Comparison of ENCODE assay signal across 8 cellular contexts in genomic region chr3:69120879-69121464, GRCh38. TPM values are rescaled to one million over a fixed set of nuclear protein-coding genes. Genes with fewer than 3 reads are reported as not detected.
DNase-seq lines count a peak whose midpoint lies in the region; ATAC-seq and TF ChIP-seq lines count a peak whose summit lies in the region.

No MANE protein-coding gene starts in this region.

- peak; percentile 11 for DNase-seq in GM19238 (ENCODE audit: insufficient read length, low spot score)
- DNase-seq in NT2/D1 (ENCODE audit: low read depth, low spot score): peak; percentile 89
- peak; percentile 83 for DNase-seq in activated CD8-positive, alpha-beta memory T cell treated with anti-CD3 and anti-CD28 coated beads, Interleukin-2, amount 50 U/mL, for 4 hours
- no peak for DNase-seq in esophagus muscularis mucosa (ENCODE audit: extremely low spot score)
- peak; percentile 81 for DNase-seq in stomach

- H3K4me1 ChIP-seq in NT2/D1 (ENCODE audit: insufficient read depth, insufficient read length) (no peaks in the 10 kb centered on the region), esophagus muscularis mucosa (peaks cover 0 to 26% (median 19%) of the 10 kb centered on the region in 4 donors), stomach (peaks cover 0 to 16% (median 6%) of the 10 kb centered on the region in 4 donors)

- H3K27me3 ChIP-seq in NT2/D1 (ENCODE audit: insufficient read depth, insufficient read length) (no peaks in the 10 kb centered on the region), esophagus muscularis mucosa (no peaks in the 10 kb centered on the region), neural cell (ENCODE audit: insufficient read depth, low read depth, low read length) (no peaks in the 10 kb centered on the region), stomach (no peaks in the 10 kb centered on the region)

- no peak overlapping the region for H3K4me2 ChIP-seq in neural cell (ENCODE audit: low read length)

- no peak for TF ChIP-seq POLR2A in esophagus muscularis mucosa (IDR thresholded peaks at IDR 0.05; ENCODE audit: low read depth)
- no peak for TF ChIP-seq POLR2A in stomach (IDR thresholded peaks at IDR 0.05)

- H3K4me3 ChIP-seq in NT2/D1 (ENCODE audit: insufficient read length, low read depth) (no peak overlapping the region), esophagus muscularis mucosa (peak overlapping the region in 3 of 4 donors; percentile 19 to 42 (median 36)), neural cell (ENCODE audit: low read length) (no peak overlapping the region), stomach (no peak overlapping the region)

- TF ChIP-seq EP300 in esophagus muscularis mucosa (IDR thresholded peaks at IDR 0.05) (no peak), neural cell (conservative IDR thresholded peaks at IDR 0.05; ENCODE audit: poor library complexity, severe bottlenecking) (no peak), stomach (IDR thresholded peaks at IDR 0.05) (no peak)

- H3K9me3 ChIP-seq in NT2/D1 (ENCODE audit: insufficient read depth, low read length) (no peaks in the 10 kb centered on the region), esophagus muscularis mucosa (no peaks in the 10 kb centered on the region), neural cell (ENCODE audit: low read length) (no peaks in the 10 kb centered on the region), stomach (no peaks in the 10 kb centered on the region)

- no peaks in the 10 kb centered on the region for H4K20me1 ChIP-seq in neural cell (ENCODE audit: insufficient read depth)

- 0% methylated on average over 1 of the region's 1 CpG for WGBS in esophagus muscularis mucosa
- WGBS in stomach, 5 donors: 0 to 3% (median 0%) methylated on average over 1 of the region's 1 CpG

- TF ChIP-seq RAD21 in neural cell (conservative IDR thresholded peaks at IDR 0.05): peak; percentile 78

- H3K79me2 ChIP-seq in neural cell (replicated peaks; ENCODE audit: insufficient read depth, low read length): no peaks in the 10 kb centered on the region

- no peaks in the 10 kb centered on the region for H3K9me2 ChIP-seq in neural cell (ENCODE audit: insufficient read depth, low read length)

- H3K27ac ChIP-seq in C4-2B: no peak overlapping the region
- H3K27ac ChIP-seq in esophagus muscularis mucosa (replicated peaks in 1 of 4): peak overlapping the region in 3 of 4 donors; percentile 47 to 63 (median 59)
- H3K27ac ChIP-seq in neural cell (ENCODE audit: low read length): no peak overlapping the region
- H3K27ac ChIP-seq in stomach: no peak overlapping the region

- intact Hi-C loops in esophagus muscularis mucosa (cut with DNase I): loop anchor here (5.0 kb wide), 1 partner anchor 186 kb away; no protein-coding TSS in a partner anchor
- intact Hi-C loops in stomach (cut with DNase I; ENCODE audit: low total_unique reads): no loop called here

- TF ChIP-seq CTCF in C4-2B (conservative IDR thresholded peaks at IDR 0.05): peak; percentile 88
- TF ChIP-seq CTCF in esophagus muscularis mucosa (IDR thresholded peaks at IDR 0.05): peak; percentile 88 to 95 (median 95)
- TF ChIP-seq CTCF in neural cell (IDR thresholded peaks at IDR 0.05; ENCODE audit: poor library complexity, severe bottlenecking): peak; percentile 86
- TF ChIP-seq CTCF in stomach (IDR thresholded peaks at IDR 0.05): peak in 5 of 7 experiments; percentile 58 to 92 (median 90)

- ATAC-seq in HG03558 (IDR thresholded peaks at IDR 0.05; ENCODE audit: extremely low read depth, unreplicated experiment): peak; percentile 85

- H2AFZ ChIP-seq in neural cell (ENCODE audit: low read depth, low read length): no peak overlapping the region

- H3K9ac ChIP-seq in NT2/D1 (ENCODE audit: insufficient read length, low read depth): no peak overlapping the region
- H3K9ac ChIP-seq in neural cell (ENCODE audit: low read length): no peak overlapping the region

- no peaks in the 10 kb centered on the region for H3F3A ChIP-seq in neural cell (ENCODE audit: insufficient read depth, low read length, poor library complexity, severe bottlenecking)

- no peaks in the 10 kb centered on the region for H3K36me3 ChIP-seq in NT2/D1 (ENCODE audit: insufficient read depth, insufficient read length, low read length)
- H3K36me3 ChIP-seq in esophagus muscularis mucosa: no peaks in the 10 kb centered on the region
- no peaks in the 10 kb centered on the region for H3K36me3 ChIP-seq in neural cell (ENCODE audit: insufficient read depth, low read length)
- H3K36me3 ChIP-seq in stomach: no peaks in the 10 kb centered on the region

TF ChIP-seq in neural cell, 6 proteins besides CTCF, POLR2A, EP300 and RAD21:
- no peak for TF ChIP-seq POLR2AphosphoS5 (IDR thresholded peaks at IDR 0.05)
- peak; percentile 81 for TF ChIP-seq SMC3 (conservative IDR thresholded peaks at IDR 0.05; ENCODE audit: poor library complexity)

RNA-seq across cellular contexts. Expression of gene LMOD3, which starts 1.4 kb away (rescaled TPM):
- total RNA-seq in esophagus muscularis mucosa: 1 to 10 TPM in 2 of 4 donors, under 1 TPM in 2; 0.50 to 2.9 (median 1.3) TPM
- polyA plus RNA-seq in neural cell: not detected in 2 replicates
- polyA minus RNA-seq in neural cell: not detected in 2 replicates
- 1 to 10 TPM in 1 of 5 donors, under 1 TPM in 1, not detected in 3; 0.18 to 4.9 TPM for total RNA-seq in stomach
- under 1 TPM in 2 of 3 donors, not detected in 1; 0.18 to 0.31 TPM for polyA plus RNA-seq in stomach

RNA-seq across cellular contexts. Expression of gene ARL6IP5, which starts 36.2 kb away (rescaled TPM):
- 100 to 1,000 TPM; 100 to 142 (median 110) TPM for total RNA-seq in esophagus muscularis mucosa
- 91.2 and 108 TPM in 2 replicates for polyA plus RNA-seq in neural cell
- 72.6 and 80.5 TPM in 2 replicates for polyA minus RNA-seq in neural cell
- 10 to 100 TPM; 13.4 to 74.2 (median 47.3) TPM for total RNA-seq in stomach
- polyA plus RNA-seq in stomach: 10 to 100 TPM; 32.2 to 60.7 (median 51.0) TPM

RNA-seq across cellular contexts. Expression of gene UBA3, which starts 40.8 kb away (rescaled TPM):
- total RNA-seq in esophagus muscularis mucosa (10 to 100 TPM; 39.5 to 72.3 (median 46.1) TPM), stomach (10 to 100 TPM; 44.3 to 99.3 (median 64.6) TPM)
- polyA plus RNA-seq in neural cell (119 and 168 TPM in 2 replicates), stomach (10 to 100 TPM; 33.4 to 34.4 (median 33.5) TPM)
- 114 and 122 TPM in 2 replicates for polyA minus RNA-seq in neural cell

Comparison
In these comparisons a context has a peak if more than half of its experiments do, and no peak if none do; other contexts are left out.
1. H3K27ac ChIP-seq: peak in esophagus muscularis mucosa (3 of 4); none in C4-2B (single experiment), neural cell (single experiment) and stomach (0 of 5).
2. H3K4me3 ChIP-seq: peak in esophagus muscularis mucosa (3 of 4); none in NT2/D1 (single experiment), neural cell (single experiment) and stomach (0 of 4).
3. Peak in every context shown above with its lines, with median percentiles within 50 percentile points of each other: CTCF ChIP-seq.